12 cellular contexts compared by ENCODE assay signal in genomic region chr14:74488788-74489397, GRCh38. TPM values are rescaled to one million over a fixed set of nuclear protein-coding genes. Genes with fewer than 3 reads are reported as not detected.
DNase-seq lines count a peak whose midpoint lies in the region; ATAC-seq and TF ChIP-seq lines count a peak whose summit lies in the region.
"Had no signal": no experiment of that assay in that cellular context is flagged by ENCODE, and none has a peak within 500 bp of the region (broad histone marks: within the 10 kb centered on the region; RNA-seq: fewer than 3 reads in every experiment).

No MANE protein-coding gene starts in this region.

- H3K36me3 Mint-ChIP-seq in WTC11 (peaks cover 13% of the 10 kb centered on the region), T-helper 17 cell (ENCODE audit: low read depth) (peaks cover 6% of the 10 kb centered on the region)
- peaks cover 4 to 23% (median 5%) of the 10 kb centered on the region in 3 donors for H3K36me3 Mint-ChIP-seq in CD8-positive, alpha-beta memory T cell

- peak; percentile 32 for DNase-seq in AG10803 (ENCODE audit: low read depth)
- peak; percentile 21 for DNase-seq in KG1 (lab: John Stamatoyannopoulos, UW)
- no peak for DNase-seq in WTC11 (ENCODE audit: low spot score)
- peak; percentile 30 for DNase-seq in hepatic stellate cell (ENCODE audit: low spot score)
- no peak for DNase-seq in CD8-positive, alpha-beta memory T cell
- no peak for DNase-seq in activated CD4-positive, alpha-beta T cell treated with anti-CD3 and anti-CD28 coated beads for 4 hours
- no peak for DNase-seq in central memory CD4-positive, alpha-beta T cell
- DNase-seq in T-helper 17 cell: no peak
- DNase-seq: activated CD4-positive, alpha-beta T cell treated with anti-CD3 and anti-CD28 coated beads, Interleukin-2, amount 10 ng/mL, durations not matched to agents 7 days and 5 days; naive B cell; NCI-H1105 treated with DMSO at 0.1 percent for 48 hours had no signal

- ATAC-seq in WTC11 (no peak), T-helper 17 cell (no peak)

- peaks cover 4% of the 10 kb centered on the region for H3K36me3 ChIP-seq in CD8-positive, alpha-beta memory T cell (ENCODE audit: insufficient read depth, low read length)

- H3K4me3 Mint-ChIP-seq in WTC11 (no peak overlapping the region), T-helper 17 cell (no peak overlapping the region)
- peak overlapping the region in 1 of 7 donors; percentile 32 for H3K4me3 Mint-ChIP-seq in CD8-positive, alpha-beta memory T cell
- H3K4me3 Mint-ChIP-seq: activated CD4-positive, alpha-beta T cell treated with anti-CD3 and anti-CD28 coated beads, Interleukin-2, amount 10 ng/mL, durations not matched to agents 7 days and 5 days had no signal

- no peak for TF ChIP-seq CTCF in AG10803 (conservative IDR thresholded peaks at IDR 0.05; ENCODE audit: low read length)
- no peak for TF ChIP-seq CTCF in WTC11 (IDR thresholded peaks at IDR 0.05)

- no peaks in the 10 kb centered on the region for H3K9me3 Mint-ChIP-seq in WTC11
- H3K9me3 Mint-ChIP-seq in CD8-positive, alpha-beta memory T cell: no peaks in the 10 kb centered on the region
- H3K9me3 Mint-ChIP-seq: activated CD4-positive, alpha-beta T cell treated with anti-CD3 and anti-CD28 coated beads, Interleukin-2, amount 10 ng/mL, durations not matched to agents 7 days and 5 days; naive B cell had no signal

- no peak overlapping the region for H3K4me3 ChIP-seq in AG10803 (ENCODE audit: low read length)
- H3K4me3 ChIP-seq in CD8-positive, alpha-beta memory T cell (ENCODE audit: low read length): no peak overlapping the region

- no peaks in the 10 kb centered on the region for H3K27me3 ChIP-seq in CD8-positive, alpha-beta memory T cell (ENCODE audit: insufficient read depth, low read length, poor library complexity, severe bottlenecking)

- peaks cover 29% of the 10 kb centered on the region for H3K4me1 Mint-ChIP-seq in WTC11
- H3K4me1 Mint-ChIP-seq in CD8-positive, alpha-beta memory T cell: peaks cover 5% of the 10 kb centered on the region in 3 donors
- peaks cover 5% of the 10 kb centered on the region for H3K4me1 Mint-ChIP-seq in T-helper 17 cell

- peaks cover 10% of the 10 kb centered on the region for H3K4me1 ChIP-seq in CD8-positive, alpha-beta memory T cell (ENCODE audit: insufficient read depth, low read length)

- POLR2A ChIA-PET in WTC11 (lab: Charles Lee): no interaction called here
- POLR2A ChIA-PET in CD8-positive, alpha-beta memory T cell (lab: Charles Lee): no interaction called here

- H3K27ac Mint-ChIP-seq in WTC11 (peak overlapping the region; percentile 66; the same call in 1 of the 2 replicates), T-helper 17 cell (no peak overlapping the region)
- H3K27ac Mint-ChIP-seq in CD8-positive, alpha-beta memory T cell: no peak overlapping the region
- H3K27ac Mint-ChIP-seq: activated CD4-positive, alpha-beta T cell treated with anti-CD3 and anti-CD28 coated beads, Interleukin-2, amount 10 ng/mL, durations not matched to agents 7 days and 5 days had no signal

- CTCF ChIA-PET in WTC11 (lab: Charles Lee): interaction anchor here (1.1 kb wide), 1 partner anchor 10 kb away, joined by 3 read pairs; no protein-coding TSS in a partner anchor
- CTCF ChIA-PET in CD8-positive, alpha-beta memory T cell (lab: Charles Lee): no interaction called here

- H3K9me3 ChIP-seq in CD8-positive, alpha-beta memory T cell (ENCODE audit: low read length): no peaks in the 10 kb centered on the region
- no peaks in the 10 kb centered on the region for H3K9me3 ChIP-seq in T-helper 17 cell (ENCODE audit: control insufficient read depth, low read length, poor library complexity, severe bottlenecking)

- H3K27ac ChIP-seq in CD8-positive, alpha-beta memory T cell (ENCODE audit: low read depth, low read length): no peak overlapping the region
- H3K27ac ChIP-seq: C4-2B had no signal

- H3K27me3 Mint-ChIP-seq in WTC11 (ENCODE audit: low read depth) (no peaks in the 10 kb centered on the region), T-helper 17 cell (no peaks in the 10 kb centered on the region)
- H3K27me3 Mint-ChIP-seq in CD8-positive, alpha-beta memory T cell: peaks cover 0 to 2% of the 10 kb centered on the region in 2 donors
- H3K27me3 Mint-ChIP-seq: activated CD4-positive, alpha-beta T cell treated with anti-CD3 and anti-CD28 coated beads, Interleukin-2, amount 10 ng/mL, durations not matched to agents 7 days and 5 days; naive B cell had no signal

TF ChIP-seq in WTC11, 78 proteins besides CTCF, POLR2A, EP300 and RAD21:
- no peak for TF ChIP-seq ZNF219 (CRISPR knock-in tag; IDR thresholded peaks at IDR 0.05; ENCODE audit: borderline replicate concordance)
- TF ChIP-seq ZNF671 (CRISPR knock-in tag; IDR thresholded peaks at IDR 0.05): no peak
- no peak for TF ChIP-seq FOXJ3 (CRISPR knock-in tag; IDR thresholded peaks at IDR 0.05; ENCODE audit: borderline replicate concordance)
- TF ChIP-seq IRF1 (CRISPR knock-in tag; IDR thresholded peaks at IDR 0.05): no peak
- no peak for TF ChIP-seq EMX1 (CRISPR knock-in tag; IDR thresholded peaks at IDR 0.05)
- no peak for TF ChIP-seq TEAD1 (CRISPR knock-in tag; IDR thresholded peaks at IDR 0.05)

RNA-seq across cellular contexts. Expression of gene NPC2, which starts 4.2 kb away (rescaled TPM):
- 139 to 155 TPM (median 150 TPM) in 3 replicates for total RNA-seq in WTC11 (2021)
- total RNA-seq in CD8-positive, alpha-beta memory T cell: 10 to 100 TPM; 17.1 to 18.3 TPM
- 75.6 TPM for polyA plus RNA-seq in CD8-positive, alpha-beta memory T cell
- 10 to 100 TPM; 32.7 to 39.0 TPM for total RNA-seq in T-helper 17 cell

RNA-seq across cellular contexts. Expression of gene ISCA2, which starts 4.7 kb away (rescaled TPM):
- total RNA-seq in WTC11 (2021): 49.1 to 50.6 TPM (median 50.1 TPM) in 3 replicates
- total RNA-seq in CD8-positive, alpha-beta memory T cell: 10 to 100 TPM; 26.7 to 28.6 TPM
- polyA plus RNA-seq in CD8-positive, alpha-beta memory T cell: 77.8 TPM
- total RNA-seq in T-helper 17 cell: 10 to 100 TPM; 14.4 to 21.3 TPM

Comparison
In these comparisons a context has a peak if more than half of its experiments do, and no peak if none do; other contexts are left out.
1. DNase-seq: peak in AG10803 (single experiment), KG1 (single experiment) and hepatic stellate cell (single experiment); none in WTC11 (single experiment), CD8-positive, alpha-beta memory T cell (0 of 5), activated CD4-positive, alpha-beta T cell treated with anti-CD3 and anti-CD28 coated beads for 4 hours (0 of 2), central memory CD4-positive, alpha-beta T cell (single experiment) and T-helper 17 cell (0 of 3).